In genomic region chr5:135230326-135230925, GRCh38 we compare ENCODE assay signal across 10 cellular contexts.
DNase-seq lines count a peak whose midpoint lies in the region; ATAC-seq and TF ChIP-seq lines count a peak whose summit lies in the region.
"Had no signal": no experiment of that assay in that cellular context is flagged by ENCODE, and none has a peak within 500 bp of the region (broad histone marks: within the 10 kb centered on the region; RNA-seq: fewer than 3 reads in every experiment).

No MANE protein-coding gene starts in this region.

- 79% methylated on average over 12 of the region's 12 CpGs for WGBS in mesenchymal stem cell

- H3K4me1 Mint-ChIP-seq in activated naive CD4-positive, alpha-beta T cell treated with anti-CD3 and anti-CD28 coated beads for 36 hours (ENCODE audit: low read depth): no peaks in the 10 kb centered on the region
- no peaks in the 10 kb centered on the region for H3K4me1 Mint-ChIP-seq in activated T-helper 2 cell treated with anti-CD3 and anti-CD28 coated beads, Interferon-gamma antibody, Interleukin-2, Interleukin-4, amounts not matched to agents 10 μg/mL and 5 μg/mL and 100 μg/mL, durations not matched to agents 14 hours and 24 hours and 36 hours (ENCODE audit: low read depth)
- H3K4me1 Mint-ChIP-seq: activated naive CD4-positive, alpha-beta T cell treated with anti-CD3 and anti-CD28 coated beads, Interleukin-2, amount 50 U/mL, for 24 hours had no signal

- no peak overlapping the region for H3K4me3 Mint-ChIP-seq in activated naive CD4-positive, alpha-beta T cell treated with anti-CD3 and anti-CD28 coated beads for 36 hours
- H3K4me3 Mint-ChIP-seq in activated T-helper 2 cell treated with anti-CD3 and anti-CD28 coated beads, Interferon-gamma antibody, Interleukin-2, Interleukin-4, amounts not matched to agents 10 μg/mL and 5 μg/mL and 100 μg/mL, durations not matched to agents 14 hours and 24 hours and 36 hours (ENCODE audit: low read depth): no peak overlapping the region
- H3K4me3 Mint-ChIP-seq: activated naive CD4-positive, alpha-beta T cell treated with anti-CD3 and anti-CD28 coated beads, Interleukin-2, amount 50 U/mL, for 24 hours; CD4-positive, alpha-beta T cell had no signal

- no peak overlapping the region for H2BK120ac ChIP-seq in mesenchymal stem cell (ENCODE audit: low read depth, low read length)

- no peaks in the 10 kb centered on the region for H3K79me1 ChIP-seq in mesenchymal stem cell (replicated peaks; ENCODE audit: low read length, poor library complexity, severe bottlenecking)

- H3K9me3 ChIP-seq in mesenchymal stem cell (ENCODE audit: control insufficient read depth, low read length) (peaks cover 9% of the 10 kb centered on the region), PC-3 (ENCODE audit: low read length) (no peaks in the 10 kb centered on the region)

- no peak overlapping the region for H2BK15ac ChIP-seq in mesenchymal stem cell (ENCODE audit: low read depth, poor library complexity, severe bottlenecking)

- H3K27ac ChIP-seq in cingulate gyrus (ENCODE audit: low read depth, low read length): peak overlapping the region; percentile 33
- H3K27ac ChIP-seq in mesenchymal stem cell (ENCODE audit: low read length, poor library complexity, severe bottlenecking): no peak overlapping the region
- H3K27ac ChIP-seq in PC-3 (ENCODE audit: low read length): no peak overlapping the region

- H4K8ac ChIP-seq in mesenchymal stem cell (ENCODE audit: low read length): peak overlapping the region; percentile 52

- H3K36me3 ChIP-seq in mesenchymal stem cell (ENCODE audit: control insufficient read depth in 1 of 2, insufficient read depth in 2 of 2, low read depth in 1 of 2, low read length in 2 of 2) (no peaks in the 10 kb centered on the region), PC-3 (ENCODE audit: low read depth, low read length) (no peaks in the 10 kb centered on the region)

- no peak overlapping the region for H3K27ac Mint-ChIP-seq in activated naive CD4-positive, alpha-beta T cell treated with anti-CD3 and anti-CD28 coated beads for 36 hours
- no peak overlapping the region for H3K27ac Mint-ChIP-seq in activated T-helper 2 cell treated with anti-CD3 and anti-CD28 coated beads, Interferon-gamma antibody, Interleukin-2, Interleukin-4, amounts not matched to agents 10 μg/mL and 5 μg/mL and 100 μg/mL, durations not matched to agents 14 hours and 24 hours and 36 hours
- H3K27ac Mint-ChIP-seq: activated naive CD4-positive, alpha-beta T cell treated with anti-CD3 and anti-CD28 coated beads, Interleukin-2, amount 50 U/mL, for 24 hours; CD4-positive, alpha-beta T cell had no signal

- H4K91ac ChIP-seq in mesenchymal stem cell (ENCODE audit: low read length): peak overlapping the region; percentile 59

- intact Hi-C loops in activated naive CD4-positive, alpha-beta T cell treated with anti-CD3 and anti-CD28 coated beads for 36 hours (cut with micrococcal nuclease): no loop called here
- intact Hi-C loops in PC-3 (cut with micrococcal nuclease): no loop called here
- intact Hi-C loops in activated T-helper 2 cell treated with anti-CD3 and anti-CD28 coated beads, Interferon-gamma antibody, Interleukin-2, Interleukin-4, amounts not matched to agents 10 μg/mL and 5 μg/mL and 100 μg/mL, durations not matched to agents 14 hours and 24 hours and 36 hours (cut with micrococcal nuclease): no loop called here

- H3K9me2 ChIP-seq in PC-3 (replicated peaks; ENCODE audit: low read length): no peaks in the 10 kb centered on the region

- H2AK5ac ChIP-seq in mesenchymal stem cell (ENCODE audit: low read length, severe bottlenecking): no peak overlapping the region

- CTCF ChIA-PET in activated naive CD4-positive, alpha-beta T cell treated with anti-CD3 and anti-CD28 coated beads for 36 hours (lab: Charles Lee): no interaction called here
- CTCF ChIA-PET in PC-3 (lab: Charles Lee): no interaction called here

- H3F3A ChIP-seq in PC-3 (ENCODE audit: low read length, unreplicated experiment): no peaks in the 10 kb centered on the region

- H3K4ac ChIP-seq in mesenchymal stem cell (ENCODE audit: low read depth in 1 of 2, low read length in 2 of 2): peak overlapping the region; percentile 44 to 61

- ATAC-seq in PC-3: no peak

- H3K4me3 ChIP-seq in mesenchymal stem cell (ENCODE audit: insufficient read depth in 1 of 2, low read depth in 1 of 2, low read length in 2 of 2) (peak overlapping the region in 1 of 2 experiments; percentile 40), PC-3 (ENCODE audit: low read length) (no peak overlapping the region)

- H3K4me1 ChIP-seq in mesenchymal stem cell (ENCODE audit: control insufficient read depth, insufficient read depth, low read depth, low read length) (peaks cover 12% of the 10 kb centered on the region), PC-3 (ENCODE audit: insufficient read depth, low read length) (no peaks in the 10 kb centered on the region)

- no peaks in the 10 kb centered on the region for H3K27me3 Mint-ChIP-seq in activated naive CD4-positive, alpha-beta T cell treated with anti-CD3 and anti-CD28 coated beads for 36 hours (ENCODE audit: low read depth)
- peaks cover 6% of the 10 kb centered on the region for H3K27me3 Mint-ChIP-seq in activated T-helper 2 cell treated with anti-CD3 and anti-CD28 coated beads, Interferon-gamma antibody, Interleukin-2, Interleukin-4, amounts not matched to agents 10 μg/mL and 5 μg/mL and 100 μg/mL, durations not matched to agents 14 hours and 24 hours and 36 hours (ENCODE audit: low read depth)
- H3K27me3 Mint-ChIP-seq: activated naive CD4-positive, alpha-beta T cell treated with anti-CD3 and anti-CD28 coated beads, Interleukin-2, amount 50 U/mL, for 24 hours; CD4-positive, alpha-beta T cell had no signal

- no peak overlapping the region for H2BK5ac ChIP-seq in mesenchymal stem cell (ENCODE audit: low read depth, low read length, poor library complexity, severe bottlenecking)

- peak overlapping the region in 1 of 2 experiments; percentile 61 for H2BK12ac ChIP-seq in mesenchymal stem cell (ENCODE audit: low read length in 2 of 2)

- POLR2A ChIA-PET in PC-3 (lab: Charles Lee; ENCODE audit: unreplicated experiment): no interaction called here

- H3K9me3 Mint-ChIP-seq in activated naive CD4-positive, alpha-beta T cell treated with anti-CD3 and anti-CD28 coated beads for 36 hours: no peaks in the 10 kb centered on the region
- no peaks in the 10 kb centered on the region for H3K9me3 Mint-ChIP-seq in activated T-helper 2 cell treated with anti-CD3 and anti-CD28 coated beads, Interferon-gamma antibody, Interleukin-2, Interleukin-4, amounts not matched to agents 10 μg/mL and 5 μg/mL and 100 μg/mL, durations not matched to agents 14 hours and 24 hours and 36 hours
- H3K9me3 Mint-ChIP-seq: activated naive CD4-positive, alpha-beta T cell treated with anti-CD3 and anti-CD28 coated beads, Interleukin-2, amount 50 U/mL, for 24 hours; CD4-positive, alpha-beta T cell had no signal

- H3K36me3 Mint-ChIP-seq in activated naive CD4-positive, alpha-beta T cell treated with anti-CD3 and anti-CD28 coated beads for 36 hours (ENCODE audit: low read depth): no peaks in the 10 kb centered on the region
- H3K36me3 Mint-ChIP-seq in activated T-helper 2 cell treated with anti-CD3 and anti-CD28 coated beads, Interferon-gamma antibody, Interleukin-2, Interleukin-4, amounts not matched to agents 10 μg/mL and 5 μg/mL and 100 μg/mL, durations not matched to agents 14 hours and 24 hours and 36 hours (ENCODE audit: low read depth): no peaks in the 10 kb centered on the region
- H3K36me3 Mint-ChIP-seq: activated naive CD4-positive, alpha-beta T cell treated with anti-CD3 and anti-CD28 coated beads, Interleukin-2, amount 50 U/mL, for 24 hours had no signal

- DNase-seq in AG08395 (ENCODE audit: low spot score): peak; percentile 69
- DNase-seq in MV-4-11 (lab: John Stamatoyannopoulos, UW): peak; percentile 91
- peak; percentile 78 for DNase-seq in mesenchymal stem cell
- DNase-seq in activated naive CD4-positive, alpha-beta T cell treated with anti-CD3 and anti-CD28 coated beads for 36 hours: no peak
- DNase-seq in PC-3: no peak
- no peak for DNase-seq in activated CD4-positive, CD25-positive, alpha-beta regulatory T cell treated with anti-CD3 and anti-CD28 coated beads, Interleukin-2, amount 50 U/mL, for 72 hours
- DNase-seq in activated T-helper 2 cell treated with anti-CD3 and anti-CD28 coated beads, Interferon-gamma antibody, Interleukin-2, Interleukin-4, amounts not matched to agents 10 μg/mL and 5 μg/mL and 100 μg/mL, durations not matched to agents 14 hours and 24 hours and 36 hours (ENCODE audit: low spot score): no peak
- DNase-seq: CD4-positive, alpha-beta T cell had no signal

- H3K9ac ChIP-seq in mesenchymal stem cell (ENCODE audit: low read length) (no peak overlapping the region), PC-3 (ENCODE audit: low read length) (no peak overlapping the region)

- no TSS peak for BruUV-seq in PC-3 (replicated peaks; lab: Mats Ljungman, UMichigan)

- H3K18ac ChIP-seq in mesenchymal stem cell (ENCODE audit: low read depth in 1 of 2, low read length in 2 of 2): peak overlapping the region; percentile 65 to 71

- H3K23ac ChIP-seq in mesenchymal stem cell (ENCODE audit: low read length in 2 of 2): peak overlapping the region in 1 of 2 experiments; percentile 40

- H3K4me2 ChIP-seq in mesenchymal stem cell (ENCODE audit: low read length, poor library complexity, severe bottlenecking) (no peak overlapping the region), PC-3 (ENCODE audit: low read length) (no peak overlapping the region)

- H3K27me3 ChIP-seq in mesenchymal stem cell (ENCODE audit: control insufficient read depth in 1 of 2, insufficient read depth in 1 of 2, low read length in 2 of 2) (peaks cover 0 to 3% of the 10 kb centered on the region in 2 experiments), PC-3 (ENCODE audit: low read length) (no peaks in the 10 kb centered on the region)

- H3K14ac ChIP-seq in mesenchymal stem cell (ENCODE audit: low read length in 2 of 2): peak overlapping the region in 1 of 2 experiments; percentile 18

- no peaks in the 10 kb centered on the region for H4K20me1 ChIP-seq in PC-3 (ENCODE audit: low read length)

- no peak overlapping the region for H2AFZ ChIP-seq in mesenchymal stem cell (ENCODE audit: low read depth, low read length)
- H2AFZ ChIP-seq in PC-3 (ENCODE audit: low read length): no peak overlapping the region

- H3K79me2 ChIP-seq in PC-3 (ENCODE audit: low read length): no peaks in the 10 kb centered on the region

- TF ChIP-seq CTCF in PC-3 (conservative IDR thresholded peaks at IDR 0.05; ENCODE audit: low read depth, low read length): no peak

Comparison
In these comparisons a context has a peak if more than half of its experiments do, and no peak if none do; other contexts are left out.
1. DNase-seq: peak in AG08395 (single experiment), MV-4-11 (single experiment) and mesenchymal stem cell (single experiment); none in activated naive CD4-positive, alpha-beta T cell treated with anti-CD3 and anti-CD28 coated beads for 36 hours (single experiment), PC-3 (single experiment), activated CD4-positive, CD25-positive, alpha-beta regulatory T cell treated with anti-CD3 and anti-CD28 coated beads, Interleukin-2, amount 50 U/mL, for 72 hours (single experiment) and activated T-helper 2 cell treated with anti-CD3 and anti-CD28 coated beads, Interferon-gamma antibody, Interleukin-2, Interleukin-4, amounts not matched to agents 10 μg/mL and 5 μg/mL and 100 μg/mL, durations not matched to agents 14 hours and 24 hours and 36 hours (single experiment).